1 cellular context compared by ENCODE assay signal in the genomic region with DNA sequence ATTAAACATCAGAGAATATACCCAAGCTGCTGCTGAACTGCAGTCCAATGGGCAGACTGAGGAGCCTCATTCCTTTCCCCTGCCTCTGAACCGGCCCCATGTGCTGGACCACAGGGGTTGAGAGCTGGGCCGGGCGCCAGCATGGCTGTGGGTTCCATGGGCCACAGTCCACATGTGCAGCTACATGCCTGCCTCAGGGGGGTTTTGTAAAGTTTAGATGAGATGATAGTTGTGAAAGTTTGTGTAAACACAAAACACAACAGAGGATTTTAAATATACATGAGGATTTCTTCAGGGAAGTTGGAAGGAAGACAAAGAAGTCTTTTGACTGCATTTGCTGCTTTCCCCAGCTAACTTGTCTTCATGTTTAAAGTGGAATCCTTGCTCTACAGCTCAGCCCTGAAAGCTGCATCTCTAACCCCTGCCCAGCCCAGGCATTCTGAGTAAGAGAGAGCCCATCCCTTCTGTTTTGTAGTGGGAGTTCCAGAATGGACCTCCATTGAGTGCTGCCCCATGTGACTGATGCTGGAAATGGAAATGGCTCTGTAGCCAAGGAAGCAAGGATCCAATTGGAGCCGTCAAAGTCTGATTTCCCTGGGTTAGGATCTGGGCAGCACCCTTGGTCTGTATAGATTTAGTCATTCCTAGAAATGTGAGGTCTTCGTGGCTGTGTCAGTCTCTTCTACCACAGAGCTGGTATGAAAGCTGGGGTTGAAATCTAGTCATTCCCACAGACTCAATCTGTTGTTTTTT.
A peak's percentile ranks its signal among the peaks of the same experiment; 100 is the strongest.
TF ChIP-seq lines count a peak whose summit lies in the region.

No MANE protein-coding gene starts in this region.

TF ChIP-seq in IMR-90, 13 proteins besides CTCF, POLR2A, EP300 and RAD21:
- TF ChIP-seq RCOR1 (IDR thresholded peaks at IDR 0.05; ENCODE audit: insufficient replicate concordance, low read length) (no peak), NFE2L2 (IDR thresholded peaks at IDR 0.05; ENCODE audit: low read depth, low read length) (no peak), RFX5 (IDR thresholded peaks at IDR 0.05; ENCODE audit: low read depth, low read length) (no peak), MAZ (IDR thresholded peaks at IDR 0.05; ENCODE audit: borderline replicate concordance, low read depth, low read length) (peak; percentile 56; the same call in 1 of the 2 replicates), CHD1 (IDR thresholded peaks at IDR 0.05; ENCODE audit: low read depth, low read length) (no peak), CEBPB (IDR thresholded peaks at IDR 0.05; ENCODE audit: low read depth, low read length) (0 out of 2 replicates have a peak, but pooled peaks have one; percentile 13), FOS (IDR thresholded peaks at IDR 0.05; ENCODE audit: low read depth, low read length) (no peak), SMC3 (IDR thresholded peaks at IDR 0.05; ENCODE audit: low read depth, low read length) (peak; percentile 6; the same call in 1 of the 2 replicates), MXI1 (IDR thresholded peaks at IDR 0.05; ENCODE audit: borderline replicate concordance, low read depth, low read length) (peak; percentile 92; the same call in 1 of the 2 replicates), MAFK (IDR thresholded peaks at IDR 0.05; ENCODE audit: low read depth, low read length) (no peak), BHLHE40 (IDR thresholded peaks at IDR 0.05; ENCODE audit: low read depth, low read length) (peak; percentile 82; the same call in 1 of the 2 replicates)
- TF ChIP-seq, protein P1, sequence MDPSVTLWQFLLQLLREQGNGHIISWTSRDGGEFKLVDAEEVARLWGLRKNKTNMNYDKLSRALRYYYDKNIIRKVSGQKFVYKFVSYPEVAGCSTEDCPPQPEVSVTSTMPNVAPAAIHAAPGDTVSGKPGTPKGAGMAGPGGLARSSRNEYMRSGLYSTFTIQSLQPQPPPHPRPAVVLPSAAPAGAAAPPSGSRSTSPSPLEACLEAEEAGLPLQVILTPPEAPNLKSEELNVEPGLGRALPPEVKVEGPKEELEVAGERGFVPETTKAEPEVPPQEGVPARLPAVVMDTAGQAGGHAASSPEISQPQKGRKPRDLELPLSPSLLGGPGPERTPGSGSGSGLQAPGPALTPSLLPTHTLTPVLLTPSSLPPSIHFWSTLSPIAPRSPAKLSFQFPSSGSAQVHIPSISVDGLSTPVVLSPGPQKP (IDR thresholded peaks at IDR 0.05; ENCODE audit: borderline replicate concordance, low read depth, low read length): no peak
- TF ChIP-seq, protein P2, sequence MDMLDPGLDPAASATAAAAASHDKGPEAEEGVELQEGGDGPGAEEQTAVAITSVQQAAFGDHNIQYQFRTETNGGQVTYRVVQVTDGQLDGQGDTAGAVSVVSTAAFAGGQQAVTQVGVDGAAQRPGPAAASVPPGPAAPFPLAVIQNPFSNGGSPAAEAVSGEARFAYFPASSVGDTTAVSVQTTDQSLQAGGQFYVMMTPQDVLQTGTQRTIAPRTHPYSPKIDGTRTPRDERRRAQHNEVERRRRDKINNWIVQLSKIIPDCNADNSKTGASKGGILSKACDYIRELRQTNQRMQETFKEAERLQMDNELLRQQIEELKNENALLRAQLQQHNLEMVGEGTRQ (IDR thresholded peaks at IDR 0.05; ENCODE audit: low read depth, low read length): peak; percentile 44; the same call in 1 of the 2 replicates
